ENCODE assay signal across 17 cellular contexts in genomic region chr9:121253821-121254471, GRCh38. TPM values are rescaled to one million over a fixed set of nuclear protein-coding genes. Genes with fewer than 3 reads are reported as not detected.
DNase-seq lines count a peak whose midpoint lies in the region; FAIRE-seq and TF ChIP-seq lines count a peak whose summit lies in the region.
"Had no signal": no experiment of that assay in that cellular context is flagged by ENCODE, and none has a peak within 500 bp of the region (broad histone marks: within the 10 kb centered on the region; RNA-seq: fewer than 3 reads in every experiment).

No MANE protein-coding gene starts in this region.

- peak overlapping the region; percentile 62; the same call in 1 of the 2 replicates for H2BK12ac ChIP-seq in H1 (ENCODE audit: low read depth, low read length)

- 0 out of 2 replicates have a peak, but pooled peaks cover 4% of the 10 kb centered on the region for H3K27me3 ChIP-seq in HAP-1 (ENCODE audit: low read depth)
- H3K27me3 ChIP-seq in H1 (replicated peaks in 1 of 4; ENCODE audit: control insufficient read depth in 3 of 4, extremely low read depth in 1 of 4, insufficient read depth in 3 of 4, low read length in 3 of 4): peaks cover 0 to 15% (median 7%) of the 10 kb centered on the region in 4 experiments; a peak in 6 of 7 replicates
- no peaks in the 10 kb centered on the region for H3K27me3 ChIP-seq in spleen (replicated peaks in 1 of 7)
- H3K27me3 ChIP-seq in hepatocyte: no peaks in the 10 kb centered on the region
- H3K27me3 ChIP-seq: esophagus squamous epithelium, thyroid gland had no signal

- 27% methylated on average over 6 of the region's 6 CpGs; no CpG with 5 or more reads in 1 of the 2 experiments for WGBS in H1 (ENCODE audit: extremely low coverage in 1 of 2, insufficient coverage in 1 of 2, insufficient read length in 1 of 2, insufficient replicate concordance in 2 of 2, low coverage in 1 of 2, low lambda C conversion rate in 2 of 2, missing lambda C conversion rate in 1 of 2), 2 experiments
- WGBS in spleen, 5 donors: 18 to 33% (median 23%) methylated on average over 6 of the region's 6 CpGs
- 55% methylated on average over 6 of the region's 6 CpGs for WGBS in hepatocyte (ENCODE audit: low lambda C conversion rate, missing lambda C conversion rate)

- H3K79me2 ChIP-seq in H1 (ENCODE audit: control insufficient read depth in 1 of 2, insufficient read depth in 2 of 2, low read length in 2 of 2) (no peaks in the 10 kb centered on the region), hepatocyte (no peaks in the 10 kb centered on the region)

- H3K4me3 ChIP-seq in HAP-1: no peak overlapping the region
- H3K4me3 ChIP-seq in H1 (ENCODE audit: extremely low read depth in 1 of 4, insufficient read depth in 2 of 4, low read depth in 3 of 4, low read length in 4 of 4): peak overlapping the region in 1 of 4 experiments; percentile 32; a peak in 2 of 8 replicates
- peak overlapping the region in 1 of 8 donors; percentile 1 for H3K4me3 ChIP-seq in spleen
- no peak overlapping the region for H3K4me3 ChIP-seq in hepatocyte
- H3K4me3 ChIP-seq: esophagus squamous epithelium, mucosa of descending colon, SK-N-MC, thyroid gland had no signal

- in situ Hi-C loops in HAP-1 (cut with MboI; ENCODE audit: low sequenced_read_pairs): no loop called here

- H3K9me2 ChIP-seq in hepatocyte (replicated peaks; ENCODE audit: insufficient read depth): no peaks in the 10 kb centered on the region

- H3K18ac ChIP-seq in H1 (ENCODE audit: extremely low read depth, low read length): no peak overlapping the region

- TF ChIP-seq POLR2A in H1 (IDR thresholded peaks at IDR 0.05; ENCODE audit: control extremely low read depth in 1 of 2, low read depth in 2 of 2, low read length in 2 of 2): no peak
- no peak for TF ChIP-seq POLR2A in spleen (IDR thresholded peaks at IDR 0.05)

- H2BK15ac ChIP-seq in H1 (ENCODE audit: low read length): no peak overlapping the region

- intact Hi-C loops in spleen (cut with DNase I; ENCODE audit: low total_unique reads): no loop called here

- no peaks in the 10 kb centered on the region for H3K9me3 ChIP-seq in HAP-1
- H3K9me3 ChIP-seq in H1 (ENCODE audit: insufficient read depth in 2 of 2, low read depth in 1 of 2, low read length in 1 of 2): peaks cover 0 to 2% of the 10 kb centered on the region in 2 experiments; a peak in 1 of 4 replicates
- no peaks in the 10 kb centered on the region for H3K9me3 ChIP-seq in spleen
- H3K9me3 ChIP-seq in hepatocyte (ENCODE audit: low read depth): no peaks in the 10 kb centered on the region
- H3K9me3 ChIP-seq: esophagus squamous epithelium, mucosa of descending colon, thyroid gland had no signal

- no peak overlapping the region for H3K4ac ChIP-seq in H1 (replicated peaks; ENCODE audit: insufficient read length, low read depth, low read length)

- no peak overlapping the region for H3K14ac ChIP-seq in H1 (ENCODE audit: insufficient read length)

- H2AFZ ChIP-seq in H1 (ENCODE audit: low read length) (no peak overlapping the region), hepatocyte (no peak overlapping the region)

- POLR2A ChIA-PET in H1 (lab: Charles Lee; ENCODE audit: partially characterized antibody): interaction anchor here (2.5 kb wide), 1 partner anchor 15 kb away, joined by 8 read pairs; the partner anchor contains the start of gene GSN

- DNase-seq in HAP-1 (ENCODE audit: low spot score in 2 of 2) (peak; percentile 45 to 87), NOMO-1 treated with dmso at 0.1 percent for 144 hours (lab: John Stamatoyannopoulos, UW; ENCODE audit: unreplicated experiment) (peak; percentile 64), H1 (ENCODE audit: low read depth in 1 of 2, low spot score in 2 of 2) (no peak), spleen (no peak), NCI-H1092 (lab: John Stamatoyannopoulos, UW) (no peak), hepatocyte (ENCODE audit: low spot score) (no peak), NCI-H2107 treated with DMSO at 0.1 percent for 48 hours (lab: John Stamatoyannopoulos, UW; ENCODE audit: unreplicated experiment) (no peak)
- DNase-seq: activated CD8-positive, alpha-beta T cell treated with anti-CD3 and anti-CD28 coated beads for 36 hours; activated naive CD8-positive, alpha-beta T cell treated with anti-CD3 and anti-CD28 coated beads, Interleukin-2, amount 50 U/mL, for 24 hours; esophagus squamous epithelium; head of caudate nucleus; Karpas-422; mucosa of descending colon; NCI-H1694 treated with DMSO at 0.1 percent for 48 hours; PC-3; thyroid gland had no signal

- H3K4me2 ChIP-seq in H1 (ENCODE audit: insufficient read depth in 1 of 2, low read depth in 2 of 2, low read length in 2 of 2): peak overlapping the region; percentile 16 to 58
- no peak overlapping the region for H3K4me2 ChIP-seq in hepatocyte

- H3K23ac ChIP-seq in H1 (ENCODE audit: insufficient read length): no peak overlapping the region

- H2AK5ac ChIP-seq in H1 (ENCODE audit: low read depth, low read length): no peak overlapping the region

- H3K79me1 ChIP-seq in H1 (ENCODE audit: low read depth, low read length): no peaks in the 10 kb centered on the region

- H3K4me1 ChIP-seq in HAP-1 (peaks cover 8% of the 10 kb centered on the region), H1 (replicated peaks in 1 of 4; ENCODE audit: control insufficient read depth in 3 of 4, insufficient read depth in 4 of 4, low read length in 3 of 4) (peaks cover 0 to 12% (median 4%) of the 10 kb centered on the region in 4 experiments; a peak in 5 of 7 replicates), spleen (peaks cover 0 to 50% (median 25%) of the 10 kb centered on the region in 6 donors), hepatocyte (ENCODE audit: insufficient read depth) (no peaks in the 10 kb centered on the region)
- H3K4me1 ChIP-seq: thyroid gland had no signal

- H2BK120ac ChIP-seq in H1 (replicated peaks; ENCODE audit: low read depth, low read length): no peak overlapping the region

- no peak overlapping the region for H2BK20ac ChIP-seq in H1 (ENCODE audit: low read length)

- TF ChIP-seq CTCF in H1 (IDR thresholded peaks at IDR 0.05; ENCODE audit: control extremely low read depth in 1 of 3, insufficient read depth in 1 of 3, low read depth in 1 of 3, low read length in 3 of 3): no peak
- TF ChIP-seq CTCF in spleen (IDR thresholded peaks at IDR 0.05 in 8 of 11, conservative IDR thresholded peaks at IDR 0.05 in 3 of 11): no peak
- TF ChIP-seq CTCF in hepatocyte (IDR thresholded peaks at IDR 0.05; ENCODE audit: poor library complexity): no peak

- H3K23me2 ChIP-seq in H1 (ENCODE audit: low read depth, low read length): no peaks in the 10 kb centered on the region

- H2BK5ac ChIP-seq in H1 (ENCODE audit: low read depth, low read length): no peak overlapping the region

- TF ChIP-seq RAD21 in H1 (IDR thresholded peaks at IDR 0.05 in 1 of 2, conservative IDR thresholded peaks at IDR 0.05 in 1 of 2; ENCODE audit: low read depth in 2 of 2, low read length in 2 of 2): 0 out of 4 replicates have a peak, but pooled peaks of 1 of the 2 experiments have one; percentile 3

- H4K5ac ChIP-seq in H1 (ENCODE audit: insufficient read length, low read depth, low read length): no peak overlapping the region

- no peak overlapping the region for H4K8ac ChIP-seq in H1 (ENCODE audit: extremely low read depth, insufficient read depth, low read length)

- H3K36me3 ChIP-seq in HAP-1 (replicated peaks): no peaks in the 10 kb centered on the region
- H3K36me3 ChIP-seq in H1 (ENCODE audit: control insufficient read depth in 2 of 4, insufficient read depth in 4 of 4, low read length in 3 of 4): no peaks in the 10 kb centered on the region
- no peaks in the 10 kb centered on the region for H3K36me3 ChIP-seq in spleen
- no peaks in the 10 kb centered on the region for H3K36me3 ChIP-seq in hepatocyte (replicated peaks; ENCODE audit: insufficient read depth, low read depth)
- H3K36me3 ChIP-seq: esophagus squamous epithelium, thyroid gland had no signal

- no peak overlapping the region for H3K27ac ChIP-seq in H1 (ENCODE audit: low read depth, low read length)
- peak overlapping the region in 7 of 8 donors; percentile 26 to 76 (median 43) for H3K27ac ChIP-seq in spleen
- no peak overlapping the region for H3K27ac ChIP-seq in hepatocyte
- H3K27ac ChIP-seq: esophagus squamous epithelium, SK-N-MC, thyroid gland had no signal

- FAIRE-seq in H1 (lab: Jason Lieb, UNC): peak; percentile 60

- no peak for TF ChIP-seq EP300 in H1 (IDR thresholded peaks at IDR 0.05; ENCODE audit: borderline replicate concordance in 1 of 2, low read depth in 2 of 2, low read length in 2 of 2)

- CTCF ChIA-PET in H1 (lab: Charles Lee; ENCODE audit: partially characterized antibody): interaction anchor here (0.9 to 2.5 kb wide), 14 partner anchors 9 to 244 kb away, joined by 3 to 11 read pairs (median 4); partner anchors contain the start of gene GSN

- H3K9ac ChIP-seq in H1 (replicated peaks in 1 of 4; ENCODE audit: extremely low read depth in 1 of 4, low read depth in 3 of 4, low read length in 3 of 4): no peak overlapping the region

- no peak overlapping the region for H3K56ac ChIP-seq in H1 (replicated peaks; ENCODE audit: insufficient read length, low read depth, low read length)

- no peak overlapping the region for H4K91ac ChIP-seq in H1 (replicated peaks; ENCODE audit: insufficient read length, low read length)

- H4K20me1 ChIP-seq in H1 (replicated peaks in 1 of 2; ENCODE audit: control insufficient read depth in 1 of 2, insufficient read depth in 2 of 2, low read length in 2 of 2) (no peaks in the 10 kb centered on the region), hepatocyte (ENCODE audit: insufficient read depth, poor library complexity, severe bottlenecking) (no peaks in the 10 kb centered on the region)

RNA-seq across cellular contexts. Expression of gene GSN, which starts 14.0 kb away (rescaled TPM):
- 49.7 and 52.3 TPM in 2 replicates for total RNA-seq in H1 (2021; fragmentation: NEBNext Ultra II Directional; extraction: Animal tissue kit (Norgen Biotek cat#: 25700))
- polyA plus RNA-seq in H1 (2011; rRNA removed): 94.5 and 107 TPM in 2 replicates
- 101 TPM for polyA plus RNA-seq in H1 (2011; cell fraction: cytosol; rRNA removed)
- 135 TPM for polyA plus RNA-seq in H1 (2011; cell fraction: nucleus; rRNA removed)
- 54.3 to 109 TPM (median 91.7 TPM) in 4 replicates for polyA plus RNA-seq in H1 (2012, experiment 1 of 2)
- 62.4 TPM for polyA plus RNA-seq in H1 (2012, experiment 2 of 2)
- polyA plus RNA-seq in H1 (2013, experiment 1 of 2): 15.2 TPM
- 14.2 TPM for polyA plus RNA-seq in H1 (2013, experiment 2 of 2)
- 113 and 127 TPM in 2 replicates for polyA minus RNA-seq in H1 (2011; rRNA and poly(A)+ RNA removed)
- 70.7 TPM for polyA minus RNA-seq in H1 (2011; cell fraction: cytosol; rRNA and poly(A)+ RNA removed)
- 53.4 TPM for polyA minus RNA-seq in H1 (2011; cell fraction: nucleus; rRNA and poly(A)+ RNA removed)
- 100 to 1,000 TPM; 165 to 432 (median 263) TPM for total RNA-seq in spleen
- 100 to 1,000 TPM; 115 to 252 (median 122) TPM for polyA plus RNA-seq in spleen
- 369 and 396 TPM in 2 replicates for total RNA-seq in hepatocyte
- polyA plus RNA-seq in hepatocyte: 321 and 404 TPM in 2 replicates

RNA-seq across cellular contexts. Expression of gene RAB14, which starts 52.3 kb away (rescaled TPM):
- total RNA-seq in H1 (2021; fragmentation: NEBNext Ultra II Directional; extraction: Animal tissue kit (Norgen Biotek cat#: 25700)): 41.6 and 44.8 TPM in 2 replicates
- polyA plus RNA-seq in H1 (2011; rRNA removed) (6.0 and 9.1 TPM in 2 replicates), spleen (10 to 100 TPM; 20.4 to 32.2 (median 23.6) TPM), hepatocyte (54.8 and 61.9 TPM in 2 replicates)
- polyA plus RNA-seq in H1 (2011; cell fraction: cytosol; rRNA removed): 11.0 TPM
- 3.4 TPM for polyA plus RNA-seq in H1 (2011; cell fraction: nucleus; rRNA removed)
- polyA plus RNA-seq in H1 (2012, experiment 1 of 2): 14.6 to 24.2 TPM (median 17.6 TPM) in 4 replicates
- polyA plus RNA-seq in H1 (2012, experiment 2 of 2): 7.2 TPM
- polyA plus RNA-seq in H1 (2013, experiment 1 of 2): 19.1 TPM
- polyA plus RNA-seq in H1 (2013, experiment 2 of 2): 19.2 TPM
- 8.3 and 8.6 TPM in 2 replicates for polyA minus RNA-seq in H1 (2011; rRNA and poly(A)+ RNA removed)
- 9.4 TPM for polyA minus RNA-seq in H1 (2011; cell fraction: cytosol; rRNA and poly(A)+ RNA removed)
- polyA minus RNA-seq in H1 (2011; cell fraction: nucleus; rRNA and poly(A)+ RNA removed): 9.8 TPM
- total RNA-seq in spleen (10 to 100 TPM; 46.9 to 75.2 (median 57.3) TPM), hepatocyte (58.7 and 59.0 TPM in 2 replicates)

Comparison
In these comparisons a context has a peak if more than half of its experiments do, and no peak if none do; other contexts are left out.
1. DNase-seq: peak in HAP-1 (2 of 2) and NOMO-1 treated with dmso at 0.1 percent for 144 hours (single experiment); none in H1 (0 of 2), spleen (single experiment), NCI-H1092 (single experiment), hepatocyte (single experiment) and NCI-H2107 treated with DMSO at 0.1 percent for 48 hours (single experiment).
2. H3K27ac ChIP-seq: peak in spleen (7 of 8); none in H1 (single experiment) and hepatocyte (single experiment).